ENCODE assay signal across 24 cellular contexts in genomic region chr3:112233083-112233482, GRCh38.
"Had no signal": no experiment of that assay in that cellular context is flagged by ENCODE, and none has a peak within 500 bp of the region (broad histone marks: within the 10 kb centered on the region; RNA-seq: fewer than 3 reads in every experiment).

No MANE protein-coding gene starts in this region.

- DNase-seq: cortex of kidney; dorsolateral prefrontal cortex; effector CD4-positive, alpha-beta T cell; hypothalamus; immature natural killer cell; islet precursor cell; kidney glomerular epithelial cell; left colon; left ventricle myocardium inferior; lower lobe of right lung; naive B cell; pancreas; psoas muscle; right cardiac atrium; sigmoid colon; stimulated activated CD4-positive, alpha-beta T cell treated with anti-CD3 and anti-CD28 coated beads, Interleukin-2, amount 100 ng/mL, for 24 hours; stimulated activated CD4-positive, alpha-beta T cell treated with anti-CD3 and anti-CD28 coated beads, Interleukin-4, amount 100 ng/mL, for 24 hours; stimulated activated naive CD4-positive, alpha-beta T cell treated with Interleukin-2 at 50 U/mL for 16 hours; stomach; thyroid gland; trophoblast cell had no signal

- ATAC-seq: left colon; lower lobe of right lung; mucosa of descending colon; natural killer cell treated with Interleukin-12 subunit alpha and Interleukin-12 subunit beta and Interleukin-15 and Interleukin-18, amount 100 ng/mL, for 72 hours; pancreas; psoas muscle; right cardiac atrium; stimulated activated effector memory CD8-positive, alpha-beta T cell treated with anti-CD3 and anti-CD28 coated beads, Interleukin-12 subunit alpha, Interleukin-12 subunit beta, amount 100 ng/mL, for 72 hours had no signal
